Comparison of ENCODE assay signal across 22 cellular contexts in the genomic region with DNA sequence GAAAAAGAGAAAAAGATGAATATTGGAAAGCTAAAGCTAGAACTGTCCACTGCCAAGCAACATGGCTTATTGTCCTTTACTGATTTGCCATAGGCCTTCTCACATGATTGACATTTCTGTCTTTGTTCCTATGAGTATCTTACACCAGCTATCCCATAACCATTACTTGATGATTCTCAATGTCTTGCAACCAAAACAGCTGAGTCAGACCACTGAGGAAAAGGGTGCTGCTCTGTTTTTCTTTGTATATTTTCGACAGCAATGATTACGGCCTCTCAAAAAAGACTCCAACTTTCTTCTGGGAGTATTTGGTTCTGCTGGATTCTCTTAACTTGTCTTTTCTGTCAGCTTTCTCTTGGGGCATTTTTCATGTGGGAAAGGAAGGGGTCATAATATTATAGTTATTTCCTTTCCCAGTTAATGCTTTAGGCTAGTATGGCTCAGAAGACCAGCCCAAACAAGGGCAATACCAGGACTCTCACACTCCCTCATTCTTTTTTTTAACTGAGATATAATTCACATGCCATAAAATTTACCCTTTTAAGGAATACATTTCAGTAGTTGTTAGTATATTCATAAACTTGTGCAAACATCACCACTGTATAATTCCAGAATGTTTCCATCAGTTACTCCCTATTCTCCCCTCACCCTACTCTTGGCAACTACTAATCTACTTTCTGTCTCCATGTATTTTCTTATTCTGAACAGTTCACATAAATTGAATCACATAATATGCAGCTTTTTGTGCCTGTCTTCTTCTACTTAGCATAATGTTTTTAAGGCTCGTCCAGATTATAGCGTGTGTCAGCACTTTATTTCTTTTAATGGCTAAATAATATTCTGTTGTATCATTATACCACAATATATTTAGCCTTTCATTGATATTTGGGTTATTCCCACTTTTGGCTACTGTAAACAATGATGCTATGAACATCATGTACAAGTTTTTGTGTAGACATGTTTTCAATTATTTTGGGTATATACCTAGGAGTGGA.
"Had no signal": no experiment of that assay in that cellular context is flagged by ENCODE, and none has a peak within 500 bp of the region (broad histone marks: within the 10 kb centered on the region; RNA-seq: fewer than 3 reads in every experiment).

No MANE protein-coding gene starts in this region.

- DNase-seq: Kasumi-1, MM.1S, NCI-H1092, NCI-H1105 treated with DMSO at 0.1 percent for 48 hours, NCI-H1417 treated with DMSO at 0.1 percent for 48 hours, NCI-H146, NCI-H1694 treated with DMSO at 0.1 percent for 48 hours, NCI-H1930, NCI-H2081, NCI-H2107, NCI-H2227 treated with DMSO at 0.1 percent for 48 hours, NCI-H524, NCI-H526 treated with DMSO at 0.1 percent for 48 hours, NCI-H748 treated with DMSO at 0.1 percent for 48 hours, SHP77, SK-N-SH, SW 1271 had no signal

- H3K27ac ChIP-seq: HL-60, KMS-11, RWPE1 had no signal

- FAIRE-seq: HTR-8/SVneo, RCC 7860 had no signal

- H3K9me3 ChIP-seq: SK-N-SH had no signal

- H3K9ac ChIP-seq: KMS-11, SK-N-SH had no signal

- H3K4me2 ChIP-seq: KMS-11, SK-N-SH had no signal
